Comparison of ENCODE assay signal across 18 cellular contexts in the genomic region with DNA sequence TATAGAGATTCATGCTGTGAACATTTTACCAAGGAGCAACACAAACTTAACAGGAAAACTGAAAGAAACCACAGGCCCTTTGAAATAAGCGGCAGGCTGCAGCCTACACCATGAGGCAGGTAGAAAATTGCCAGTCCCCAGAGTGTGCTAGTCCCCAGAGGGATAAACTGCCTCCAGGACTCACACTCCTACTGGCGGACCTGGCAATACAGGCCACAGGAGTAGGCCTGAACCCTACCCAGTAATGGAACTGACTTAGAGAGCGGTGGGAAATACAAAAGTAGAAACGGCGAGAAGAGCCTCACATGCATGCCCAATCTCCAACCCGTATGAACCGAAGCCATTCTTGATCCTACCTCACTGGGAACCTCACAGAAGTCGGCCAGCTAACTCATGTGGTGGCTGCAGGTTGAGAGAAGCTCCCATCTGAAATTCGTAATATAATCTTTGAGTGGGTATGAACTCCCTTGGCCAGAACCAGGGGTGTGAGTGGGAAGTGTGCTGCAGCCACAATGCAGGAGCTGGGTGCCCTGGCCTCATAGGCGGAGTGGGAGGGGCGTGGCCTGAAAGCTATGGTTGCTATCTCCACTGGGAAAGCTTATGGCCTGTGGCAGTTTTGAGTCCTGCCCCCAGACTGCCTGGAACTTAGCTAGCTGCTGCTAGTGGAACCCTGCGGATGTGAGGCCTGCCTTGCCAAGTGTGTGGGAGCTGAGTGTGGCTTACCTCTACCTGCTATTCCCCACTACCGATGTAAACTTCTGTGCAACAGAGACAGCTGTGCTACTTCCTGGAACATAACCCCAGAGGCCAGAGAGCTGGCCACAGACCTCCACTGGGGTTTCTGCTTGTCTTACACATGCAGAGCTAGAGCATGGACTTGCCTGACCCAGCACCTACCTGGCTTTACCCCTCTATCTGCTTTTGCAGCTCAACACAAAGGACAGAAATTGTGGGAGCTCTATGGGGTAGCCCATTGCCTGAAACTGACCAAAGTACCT.
A peak's percentile ranks its signal among the peaks of the same experiment; 100 is the strongest.
DNase-seq lines count a peak whose midpoint lies in the region; ATAC-seq and TF ChIP-seq lines count a peak whose summit lies in the region.
"Had no signal": no experiment of that assay in that cellular context is flagged by ENCODE, and none has a peak within 500 bp of the region (broad histone marks: within the 10 kb centered on the region; RNA-seq: fewer than 3 reads in every experiment).

No MANE protein-coding gene starts in this region.

- no peak overlapping the region for H3K4me3 Mint-ChIP-seq in activated naive CD8-positive, alpha-beta T cell treated with anti-CD3 and anti-CD28 coated beads, Interleukin-2, amount 50 U/mL, for 24 hours
- no peak overlapping the region for H3K4me3 Mint-ChIP-seq in activated naive CD8-positive, alpha-beta T cell treated with anti-CD3 and anti-CD28 coated beads for 36 hours
- H3K4me3 Mint-ChIP-seq in WTC11, result no peak overlapping the region
- H3K4me3 Mint-ChIP-seq in neural progenitor cell, result no peak overlapping the region

- no peak overlapping the region for H3K4me3 ChIP-seq in neural progenitor cell
- H3K4me3 ChIP-seq: HAP-1 had no signal

- no peaks in the 10 kb centered on the region for H3K9me3 ChIP-seq in neural progenitor cell (ENCODE audit: low read depth)
- H3K9me3 ChIP-seq: HAP-1 had no signal

- H3K9ac ChIP-seq in neural progenitor cell, result no peak overlapping the region

- POLR2A ChIA-PET in WTC11 (lab: Charles Lee), result no interaction called here

- no peak overlapping the region for H3K4me2 ChIP-seq in neural progenitor cell

- no peaks in the 10 kb centered on the region for H3F3A ChIP-seq in neural progenitor cell (ENCODE audit: low read depth)

- no peaks in the 10 kb centered on the region for H3K9me3 Mint-ChIP-seq in activated naive CD8-positive, alpha-beta T cell treated with anti-CD3 and anti-CD28 coated beads, Interleukin-2, amount 50 U/mL, for 24 hours
- peaks cover 9% of the 10 kb centered on the region for H3K9me3 Mint-ChIP-seq in activated naive CD8-positive, alpha-beta T cell treated with anti-CD3 and anti-CD28 coated beads for 36 hours
- peaks cover 27% of the 10 kb centered on the region for H3K9me3 Mint-ChIP-seq in WTC11
- peaks cover 2% of the 10 kb centered on the region for H3K9me3 Mint-ChIP-seq in neural progenitor cell

- no peaks in the 10 kb centered on the region for H3K27me3 Mint-ChIP-seq in activated naive CD8-positive, alpha-beta T cell treated with anti-CD3 and anti-CD28 coated beads, Interleukin-2, amount 50 U/mL, for 24 hours
- peaks cover 20% of the 10 kb centered on the region for H3K27me3 Mint-ChIP-seq in activated naive CD8-positive, alpha-beta T cell treated with anti-CD3 and anti-CD28 coated beads for 36 hours
- H3K27me3 Mint-ChIP-seq in WTC11 (ENCODE audit: low read depth), result no peaks in the 10 kb centered on the region; the same call in none of the 2 replicates
- H3K27me3 Mint-ChIP-seq in neural progenitor cell (ENCODE audit: insufficient read depth, low read depth), result no peaks in the 10 kb centered on the region

- H3K27me3 ChIP-seq in neural progenitor cell, result no peaks in the 10 kb centered on the region

- no peaks in the 10 kb centered on the region for H3K79me2 ChIP-seq in neural progenitor cell (ENCODE audit: low read depth)

- no peak overlapping the region for H3K27ac ChIP-seq in neural progenitor cell
- H3K27ac ChIP-seq: 22Rv1 had no signal

- no peaks in the 10 kb centered on the region for H3K36me3 Mint-ChIP-seq in activated naive CD8-positive, alpha-beta T cell treated with anti-CD3 and anti-CD28 coated beads, Interleukin-2, amount 50 U/mL, for 24 hours (ENCODE audit: low read depth)
- no peaks in the 10 kb centered on the region for H3K36me3 Mint-ChIP-seq in activated naive CD8-positive, alpha-beta T cell treated with anti-CD3 and anti-CD28 coated beads for 36 hours
- H3K36me3 Mint-ChIP-seq in WTC11 (no peaks in the 10 kb centered on the region; the same call in 1 of the 2 replicates), neural progenitor cell (no peaks in the 10 kb centered on the region)

- peak overlapping the region; percentile 70 for H2AFZ ChIP-seq in neural progenitor cell (replicated peaks)

- no peak for DNase-seq in activated naive CD8-positive, alpha-beta T cell treated with anti-CD3 and anti-CD28 coated beads, Interleukin-2, amount 50 U/mL, for 24 hours
- DNase-seq in activated naive CD8-positive, alpha-beta T cell treated with anti-CD3 and anti-CD28 coated beads for 36 hours, result no peak
- DNase-seq in H4 (ENCODE audit: low spot score) (peak; percentile 24), WTC11 (ENCODE audit: low spot score) (no peak), neural progenitor cell (ENCODE audit: low spot score) (no peak), MV-4-11 (lab: John Stamatoyannopoulos, UW) (no peak), T-helper 9 cell (no peak), epidermal melanocyte (ENCODE audit: insufficient read length, low spot score) (no peak)
- DNase-seq: C1 segment of cervical spinal cord, DMS 273 treated with DMSO at 0.1 percent for 48 hours, KBM-7, NCI-H1105, NCI-H1694 treated with DMSO at 0.1 percent for 48 hours, NCI-H345, NCI-H526 treated with DMSO at 0.1 percent for 48 hours, PC-3 had no signal

- H3K27ac Mint-ChIP-seq in activated naive CD8-positive, alpha-beta T cell treated with anti-CD3 and anti-CD28 coated beads, Interleukin-2, amount 50 U/mL, for 24 hours, result no peak overlapping the region
- H3K27ac Mint-ChIP-seq in activated naive CD8-positive, alpha-beta T cell treated with anti-CD3 and anti-CD28 coated beads for 36 hours, result no peak overlapping the region
- H3K27ac Mint-ChIP-seq in WTC11, result no peak overlapping the region
- no peak overlapping the region for H3K27ac Mint-ChIP-seq in neural progenitor cell

- H4K20me1 ChIP-seq in neural progenitor cell (ENCODE audit: low read depth), result no peaks in the 10 kb centered on the region

- peak; percentile 20 for ATAC-seq in activated naive CD8-positive, alpha-beta T cell treated with anti-CD3 and anti-CD28 coated beads, Interleukin-2, amount 50 U/mL, for 24 hours
- ATAC-seq in WTC11, result peak; percentile 92
- ATAC-seq: PC-3 had no signal

- H3K36me3 ChIP-seq in neural progenitor cell, result no peaks in the 10 kb centered on the region
- H3K36me3 ChIP-seq: HAP-1 had no signal

- H3K4me1 Mint-ChIP-seq in activated naive CD8-positive, alpha-beta T cell treated with anti-CD3 and anti-CD28 coated beads, Interleukin-2, amount 50 U/mL, for 24 hours, result no peaks in the 10 kb centered on the region
- no peaks in the 10 kb centered on the region for H3K4me1 Mint-ChIP-seq in activated naive CD8-positive, alpha-beta T cell treated with anti-CD3 and anti-CD28 coated beads for 36 hours
- H3K4me1 Mint-ChIP-seq in WTC11 (0 out of 2 replicates have a peak, but pooled peaks cover 3% of the 10 kb centered on the region), neural progenitor cell (no peaks in the 10 kb centered on the region)

- H3K4me1 ChIP-seq in neural progenitor cell, result no peaks in the 10 kb centered on the region
- H3K4me1 ChIP-seq: HAP-1 had no signal

- CTCF ChIA-PET in WTC11 (lab: Charles Lee), result interaction anchor here (1.1 to 1.4 kb wide), 2 partner anchors 24 to 149 kb away, joined by 3 to 4 read pairs; no protein-coding TSS in a partner anchor

- TF ChIP-seq CTCF in WTC11 (IDR thresholded peaks at IDR 0.05), result no peak
- no peak for TF ChIP-seq CTCF in neural progenitor cell (IDR thresholded peaks at IDR 0.05)

TF ChIP-seq in WTC11, 78 proteins besides CTCF, POLR2A, EP300 and RAD21 (continues in another document):
- TF ChIP-seq ZNF138 (CRISPR knock-in tag; conservative IDR thresholded peaks at IDR 0.05), result no peak
- TF ChIP-seq, protein P1, sequence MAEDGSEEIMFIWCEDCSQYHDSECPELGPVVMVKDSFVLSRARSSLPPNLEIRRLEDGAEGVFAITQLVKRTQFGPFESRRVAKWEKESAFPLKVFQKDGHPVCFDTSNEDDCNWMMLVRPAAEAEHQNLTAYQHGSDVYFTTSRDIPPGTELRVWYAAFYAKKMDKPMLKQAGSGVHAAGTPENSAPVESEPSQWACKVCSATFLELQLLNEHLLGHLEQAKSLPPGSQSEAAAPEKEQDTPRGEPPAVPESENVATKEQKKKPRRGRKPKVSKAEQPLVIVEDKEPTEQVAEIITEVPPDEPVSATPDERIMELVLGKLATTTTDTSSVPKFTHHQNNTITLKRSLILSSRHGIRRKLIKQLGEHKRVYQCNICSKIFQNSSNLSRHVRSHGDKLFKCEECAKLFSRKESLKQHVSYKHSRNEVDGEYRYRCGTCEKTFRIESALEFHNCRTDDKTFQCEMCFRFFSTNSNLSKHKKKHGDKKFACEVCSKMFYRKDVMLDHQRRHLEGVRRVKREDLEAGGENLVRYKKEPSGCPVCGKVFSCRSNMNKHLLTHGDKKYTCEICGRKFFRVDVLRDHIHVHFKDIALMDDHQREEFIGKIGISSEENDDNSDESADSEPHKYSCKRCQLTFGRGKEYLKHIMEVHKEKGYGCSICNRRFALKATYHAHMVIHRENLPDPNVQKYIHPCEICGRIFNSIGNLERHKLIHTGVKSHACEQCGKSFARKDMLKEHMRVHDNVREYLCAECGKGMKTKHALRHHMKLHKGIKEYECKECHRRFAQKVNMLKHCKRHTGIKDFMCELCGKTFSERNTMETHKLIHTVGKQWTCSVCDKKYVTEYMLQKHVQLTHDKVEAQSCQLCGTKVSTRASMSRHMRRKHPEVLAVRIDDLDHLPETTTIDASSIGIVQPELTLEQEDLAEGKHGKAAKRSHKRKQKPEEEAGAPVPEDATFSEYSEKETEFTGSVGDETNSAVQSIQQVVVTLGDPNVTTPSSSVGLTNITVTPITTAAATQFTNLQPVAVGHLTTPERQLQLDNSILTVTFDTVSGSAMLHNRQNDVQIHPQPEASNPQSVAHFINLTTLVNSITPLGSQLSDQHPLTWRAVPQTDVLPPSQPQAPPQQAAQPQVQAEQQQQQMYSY (CRISPR knock-in tag; IDR thresholded peaks at IDR 0.05), result no peak
- no peak for TF ChIP-seq ZBTB43 (CRISPR knock-in tag; IDR thresholded peaks at IDR 0.05)
- TF ChIP-seq ZNF121 (CRISPR knock-in tag; IDR thresholded peaks at IDR 0.05), result no peak
